17 cellular contexts compared by ENCODE assay signal in genomic region chr6:106555767-106556166, GRCh38.
DNase-seq lines count a peak whose midpoint lies in the region; ATAC-seq lines count a peak whose summit lies in the region.
"Had no signal": no experiment of that assay in that cellular context is flagged by ENCODE, and none has a peak within 500 bp of the region (broad histone marks: within the 10 kb centered on the region; RNA-seq: fewer than 3 reads in every experiment).

No MANE protein-coding gene starts in this region.

- no peak overlapping the region for H3K9ac ChIP-seq in mesenchymal stem cell (ENCODE audit: low read length)

- peaks cover 43 to 84% of the 10 kb centered on the region in 2 donors for H3K36me3 Mint-ChIP-seq in CD4-positive, alpha-beta memory T cell
- H3K36me3 Mint-ChIP-seq in T-helper 17 cell (ENCODE audit: low read depth), result peaks cover 5% of the 10 kb centered on the region

- no peak overlapping the region for H3K4me3 ChIP-seq in CD4-positive, alpha-beta memory T cell (ENCODE audit: low read length in 2 of 2)
- H3K4me3 ChIP-seq in mesenchymal stem cell (ENCODE audit: insufficient read depth in 1 of 2, low read depth in 1 of 2, low read length in 2 of 2), result no peak overlapping the region

- no peak for DNase-seq in CD4-positive, alpha-beta memory T cell
- DNase-seq in T-helper 17 cell (no peak), RPMI8226 (no peak), mesenchymal stem cell (no peak), Kasumi-1 (lab: John Stamatoyannopoulos, UW) (no peak)
- DNase-seq: BE2C, KG1, NCI-H1048, NCI-H2081 treated with DMSO at 0.1 percent for 48 hours, NCI-H2171, NCI-H510A, SIG-M5 had no signal

- H2BK15ac ChIP-seq in mesenchymal stem cell (ENCODE audit: low read depth, poor library complexity, severe bottlenecking), result no peak overlapping the region

- no peaks in the 10 kb centered on the region for H3K27me3 ChIP-seq in CD4-positive, alpha-beta memory T cell (ENCODE audit: insufficient read depth, low read length)
- no peaks in the 10 kb centered on the region for H3K27me3 ChIP-seq in mesenchymal stem cell (ENCODE audit: control insufficient read depth in 1 of 2, insufficient read depth in 1 of 2, low read length in 2 of 2)
- H3K27me3 ChIP-seq: BE2C had no signal

- no peak overlapping the region for H3K27ac ChIP-seq in CD4-positive, alpha-beta memory T cell (ENCODE audit: low read depth, low read length)
- no peak overlapping the region for H3K27ac ChIP-seq in mesenchymal stem cell (ENCODE audit: low read length, poor library complexity, severe bottlenecking)

- no peak overlapping the region for H3K4me3 Mint-ChIP-seq in CD4-positive, alpha-beta memory T cell
- no peak overlapping the region for H3K4me3 Mint-ChIP-seq in T-helper 17 cell
- H3K4me3 Mint-ChIP-seq: CD14-positive monocyte had no signal

- no peak overlapping the region for H4K8ac ChIP-seq in mesenchymal stem cell (ENCODE audit: low read length)

- no peak overlapping the region for H3K14ac ChIP-seq in mesenchymal stem cell (ENCODE audit: low read length in 2 of 2)

- no peak overlapping the region for H2BK12ac ChIP-seq in mesenchymal stem cell (ENCODE audit: low read length in 2 of 2)

- no peak overlapping the region for H3K4me2 ChIP-seq in mesenchymal stem cell (ENCODE audit: low read length, poor library complexity, severe bottlenecking)

- no peaks in the 10 kb centered on the region for H3K9me3 ChIP-seq in CD4-positive, alpha-beta memory T cell (ENCODE audit: control insufficient read depth in 1 of 2, low read length in 2 of 2)
- H3K9me3 ChIP-seq in T-helper 17 cell (ENCODE audit: control insufficient read depth, low read length, poor library complexity, severe bottlenecking) (no peaks in the 10 kb centered on the region), mesenchymal stem cell (ENCODE audit: control insufficient read depth, low read length) (no peaks in the 10 kb centered on the region)
- H3K9me3 ChIP-seq: BE2C had no signal

- no peak overlapping the region for H2AK5ac ChIP-seq in mesenchymal stem cell (ENCODE audit: low read length, severe bottlenecking)

- no peak overlapping the region for H3K4ac ChIP-seq in mesenchymal stem cell (ENCODE audit: low read depth in 1 of 2, low read length in 2 of 2)

- peaks cover 45% of the 10 kb centered on the region for H3K36me3 ChIP-seq in CD4-positive, alpha-beta memory T cell (ENCODE audit: insufficient read depth, low read length)
- peaks cover 0 to 80% of the 10 kb centered on the region in 2 experiments for H3K36me3 ChIP-seq in mesenchymal stem cell (ENCODE audit: control insufficient read depth in 1 of 2, insufficient read depth in 2 of 2, low read depth in 1 of 2, low read length in 2 of 2)
- H3K36me3 ChIP-seq: BE2C had no signal

- no peak overlapping the region for H4K91ac ChIP-seq in mesenchymal stem cell (ENCODE audit: low read length)

- peak; percentile 14 for ATAC-seq in T-helper 17 cell
- ATAC-seq in esophagus mucosa, result peak; percentile 67
- no peak for ATAC-seq in HG03159 (IDR thresholded peaks at IDR 0.05; ENCODE audit: unreplicated experiment)
- ATAC-seq: HCT116, Panc1 had no signal

- POLR2A ChIA-PET in CD4-positive, alpha-beta memory T cell (lab: Charles Lee; ENCODE audit: partially characterized antibody), result interaction anchor here (2.9 kb wide), 1 partner anchor 44 kb away, joined by 18 read pairs; no protein-coding TSS in a partner anchor

- no peaks in the 10 kb centered on the region for H3K79me1 ChIP-seq in mesenchymal stem cell (replicated peaks; ENCODE audit: low read length, poor library complexity, severe bottlenecking)

- H3K4me1 ChIP-seq in CD4-positive, alpha-beta memory T cell (ENCODE audit: insufficient read depth, low read length), result no peaks in the 10 kb centered on the region
- no peaks in the 10 kb centered on the region for H3K4me1 ChIP-seq in mesenchymal stem cell (ENCODE audit: control insufficient read depth, insufficient read depth, low read depth, low read length)
- H3K4me1 ChIP-seq: BE2C had no signal

- no peak overlapping the region for H3K18ac ChIP-seq in mesenchymal stem cell (ENCODE audit: low read depth in 1 of 2, low read length in 2 of 2)

- no peaks in the 10 kb centered on the region for H3K9me3 Mint-ChIP-seq in CD4-positive, alpha-beta memory T cell
- H3K9me3 Mint-ChIP-seq: CD14-positive monocyte had no signal

- H2BK5ac ChIP-seq in mesenchymal stem cell (ENCODE audit: low read depth, low read length, poor library complexity, severe bottlenecking), result no peak overlapping the region

- no peak overlapping the region for H3K23ac ChIP-seq in mesenchymal stem cell (ENCODE audit: low read length in 2 of 2)

- no peak overlapping the region for H2BK120ac ChIP-seq in mesenchymal stem cell (ENCODE audit: low read depth, low read length)

- peaks cover 4 to 11% (median 7%) of the 10 kb centered on the region in 4 donors for H3K4me1 Mint-ChIP-seq in CD4-positive, alpha-beta memory T cell
- H3K4me1 Mint-ChIP-seq in T-helper 17 cell, result peaks cover 8% of the 10 kb centered on the region

- no peak overlapping the region for H2AFZ ChIP-seq in mesenchymal stem cell (ENCODE audit: low read depth, low read length)

- intact Hi-C loops in CD4-positive, alpha-beta memory T cell (cut with micrococcal nuclease), result loop anchor here (1.0 kb wide), 4 partner anchors 11 to 109 kb away; no protein-coding TSS in a partner anchor

- WGBS in mesenchymal stem cell, result 90% methylated on average over 3 of the region's 5 CpGs

- H3K27ac Mint-ChIP-seq in CD4-positive, alpha-beta memory T cell, result peak overlapping the region in 4 of 7 donors; percentile 2 to 86 (median 25)
- peak overlapping the region; percentile 84 for H3K27ac Mint-ChIP-seq in T-helper 17 cell

- H3K27me3 Mint-ChIP-seq in CD4-positive, alpha-beta memory T cell, result no peaks in the 10 kb centered on the region
- no peaks in the 10 kb centered on the region for H3K27me3 Mint-ChIP-seq in T-helper 17 cell

- CTCF ChIA-PET in CD4-positive, alpha-beta memory T cell (lab: Charles Lee; ENCODE audit: partially characterized antibody), result interaction anchor here (1.0 to 11.7 kb wide), 9 partner anchors 8 to 111 kb away, joined by 3 to 163 read pairs (median 10); no protein-coding TSS in a partner anchor
